8 cellular contexts compared by ENCODE assay signal in genomic region chr6:81752084-81752968, GRCh38. TPM values are rescaled to one million over a fixed set of nuclear protein-coding genes. Genes with fewer than 3 reads are reported as not detected.
DNase-seq lines count a peak whose midpoint lies in the region; ATAC-seq and TF ChIP-seq lines count a peak whose summit lies in the region.

Gene TENT5A (minus strand): TSS chr6:81752681. CDS start chr6:81752141, 540 bp downstream.

- POLR2A ChIA-PET in CD4-positive, alpha-beta T cell (lab: Charles Lee) = interaction anchor here (0.9 to 3.2 kb wide), 10 partner anchors 10 to 1748 kb away, joined by 3 to 26 read pairs (median 4); partner anchors contain the start of genes BCKDHB, DOP1A, IBTK and TTK

- H3K27ac ChIP-seq in CD4-positive, alpha-beta T cell (ENCODE audit: low read depth, low read length) = peak within 1 kb of the TSS; percentile 62
- peak within 1 kb of the TSS; percentile 33 for H3K27ac ChIP-seq in endodermal cell (ENCODE audit: low read depth, low read length)

- H3K27me3 Mint-ChIP-seq in CD4-positive, alpha-beta T cell = no peaks in the 10 kb centered on the region
- H3K27me3 Mint-ChIP-seq in endodermal cell (ENCODE audit: insufficient read depth) (peaks cover 38% of the 10 kb centered on the region), mesothelial cell of epicardium (ENCODE audit: low read depth) (peaks cover 9% of the 10 kb centered on the region)

- DNase-seq in CD4-positive, alpha-beta T cell = peak; percentile 73 to 89 (median 80)
- DNase-seq in NOMO-1 (lab: John Stamatoyannopoulos, UW; ENCODE audit: unreplicated experiment in 2 of 2) = peak; percentile 89 to 95
- peak; percentile 85 for DNase-seq in activated CD8-positive, alpha-beta memory T cell treated with anti-CD3 and anti-CD28 coated beads, Interleukin-2, amount 50 U/mL, for 4 hours
- peak; percentile 95 for DNase-seq in endodermal cell
- peak; percentile 78 to 93 for DNase-seq in mesothelial cell of epicardium (ENCODE audit: low spot score in 2 of 2, unreplicated experiment in 2 of 2)
- DNase-seq in stimulated activated CD8-positive, alpha-beta memory T cell treated with anti-CD3 and anti-CD28 coated beads, Interleukin-15, amount 100 ng/mL, for 4 hours (ENCODE audit: low read depth in 2 of 2) = peak; percentile 73

- H3K4me1 ChIP-seq in endodermal cell (ENCODE audit: control insufficient read depth, insufficient read depth, low read length) = peaks cover 2% of the 10 kb centered on the region

- H3K9me3 Mint-ChIP-seq in CD4-positive, alpha-beta T cell = no peaks in the 10 kb centered on the region
- H3K9me3 Mint-ChIP-seq in endodermal cell (no peaks in the 10 kb centered on the region), mesothelial cell of epicardium (no peaks in the 10 kb centered on the region)

- peak within 1 kb of the TSS; percentile 96 for H3K4me3 ChIP-seq in endodermal cell (ENCODE audit: low read length)

- WGBS in endodermal cell (ENCODE audit: insufficient coverage in 1 of 2, insufficient read length in 1 of 2), 2 experiments = 0% methylated on average over 21 to 78 of the region's 78 CpGs

- peak; percentile 81 for ATAC-seq in CD4-positive, alpha-beta T cell (ENCODE audit: poor library complexity)
- ATAC-seq in GM19397 (IDR thresholded peaks at IDR 0.05; ENCODE audit: unreplicated experiment) (peak; percentile 68), HG03521 (IDR thresholded peaks at IDR 0.05; ENCODE audit: unreplicated experiment) (peak; percentile 73)

- peaks cover 15% of the 10 kb centered on the region for H3K36me3 Mint-ChIP-seq in CD4-positive, alpha-beta T cell (ENCODE audit: low read depth)
- H3K36me3 Mint-ChIP-seq in endodermal cell (ENCODE audit: low read depth) = peaks cover 10% of the 10 kb centered on the region
- no peaks in the 10 kb centered on the region for H3K36me3 Mint-ChIP-seq in mesothelial cell of epicardium

- intact Hi-C loops in CD4-positive, alpha-beta T cell (cut with DNase I, micrococcal nuclease) = loop anchor here (1.0 to 10.0 kb wide), 10 partner anchors 492 to 1978 kb away; partner anchors contain the start of genes BCKDHB (in 1 of the 2), IBTK (in 1 of the 2) and TTK (in 1 of the 2)

- H3K27me3 ChIP-seq in CD4-positive, alpha-beta T cell (ENCODE audit: control insufficient read depth, insufficient read depth, low read length) = no peaks in the 10 kb centered on the region
- no peaks in the 10 kb centered on the region for H3K27me3 ChIP-seq in endodermal cell (ENCODE audit: control insufficient read depth, insufficient read depth, low read length, poor library complexity, severe bottlenecking)

- peak within 1 kb of the TSS; percentile 89 for H3K27ac Mint-ChIP-seq in CD4-positive, alpha-beta T cell
- H3K27ac Mint-ChIP-seq in endodermal cell (peak within 1 kb of the TSS; percentile 78), mesothelial cell of epicardium (peak within 1 kb of the TSS; percentile 97)

- H3K9me3 ChIP-seq in CD4-positive, alpha-beta T cell (ENCODE audit: control insufficient read depth, low read length) = no peaks in the 10 kb centered on the region
- no peaks in the 10 kb centered on the region for H3K9me3 ChIP-seq in endodermal cell (ENCODE audit: control insufficient read depth, low read length)

- H3K9ac ChIP-seq in endodermal cell (ENCODE audit: extremely low read depth, low read length, poor library complexity, severe bottlenecking) = peak within 1 kb of the TSS; percentile 55

- no peaks in the 10 kb centered on the region for H3K36me3 ChIP-seq in endodermal cell (ENCODE audit: control insufficient read depth, insufficient read depth, low read length)

- TF ChIP-seq CTCF in CD4-positive, alpha-beta T cell (IDR thresholded peaks at IDR 0.05) = no peak
- peak; percentile 54 for TF ChIP-seq CTCF in endodermal cell (conservative IDR thresholded peaks at IDR 0.05)
- TF ChIP-seq CTCF in mesothelial cell of epicardium (IDR thresholded peaks at IDR 0.05; ENCODE audit: unreplicated experiment) = no peak

- peak within 1 kb of the TSS; percentile 98 for H3K4me3 Mint-ChIP-seq in CD4-positive, alpha-beta T cell
- H3K4me3 Mint-ChIP-seq in endodermal cell (peak within 1 kb of the TSS; percentile 87), mesothelial cell of epicardium (peak within 1 kb of the TSS; percentile 87)

- CTCF ChIA-PET in CD4-positive, alpha-beta T cell (lab: Charles Lee) = interaction anchor here (1.0 to 1.8 kb wide), 4 partner anchors 19 to 1538 kb away, joined by 3 to 5 read pairs (median 4); partner anchors contain the start of gene DOP1A

- peaks cover 37% of the 10 kb centered on the region for H3K4me1 Mint-ChIP-seq in CD4-positive, alpha-beta T cell (ENCODE audit: low read depth)
- peaks cover 18% of the 10 kb centered on the region for H3K4me1 Mint-ChIP-seq in endodermal cell
- H3K4me1 Mint-ChIP-seq in mesothelial cell of epicardium = peaks cover 40% of the 10 kb centered on the region

RNA-seq across cellular contexts. Expression of gene TENT5A, which starts in this region (rescaled TPM):
- total RNA-seq in CD4-positive, alpha-beta T cell = 1 to 10 TPM; 6.3 to 6.7 TPM
- total RNA-seq in endodermal cell (1 to 10 TPM; 4.8 to 8.6 TPM), mesothelial cell of epicardium (9.8 to 11.5 TPM (median 10.9 TPM) in 3 replicates)
- polyA plus RNA-seq in endodermal cell (2013, experiment 1 of 2) = 4.0 TPM
- polyA plus RNA-seq in endodermal cell (2013, experiment 2 of 2) = 3.8 TPM

Comparison
In these comparisons a context has a peak if more than half of its experiments do, and no peak if none do; other contexts are left out.
1. Peak in every context shown above with its lines: DNase-seq, ATAC-seq, H3K4me3 ChIP-seq and H3K27ac ChIP-seq.